1 cellular context compared by ENCODE assay signal in the genomic region with DNA sequence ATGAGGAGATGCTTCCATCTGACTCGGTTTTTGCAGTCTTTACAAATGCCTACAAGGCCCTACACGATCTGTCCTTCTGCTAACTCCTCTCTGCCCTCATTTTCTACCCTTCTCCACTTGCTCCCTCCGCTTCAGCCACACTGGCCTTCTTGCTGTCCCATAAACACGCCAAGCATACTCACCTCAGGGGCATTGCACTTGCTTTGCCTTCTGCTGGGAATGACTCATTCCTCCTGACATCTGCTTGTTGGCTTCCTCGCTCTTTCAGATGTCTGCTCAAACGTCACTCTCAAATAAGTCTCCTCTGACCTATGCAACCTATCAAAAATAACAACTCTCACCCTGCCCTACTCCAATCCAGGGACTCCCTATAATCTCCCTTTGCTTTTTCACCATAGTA.
TF ChIP-seq lines count a peak whose summit lies in the region.

No MANE protein-coding gene starts in this region.

TF ChIP-seq in K562, 482 proteins besides CTCF, POLR2A, EP300 and RAD21:
- TF ChIP-seq MIER1 (IDR thresholded peaks at IDR 0.05; ENCODE audit: low read depth) (no peak), FOSL1 (tag; conservative IDR thresholded peaks at IDR 0.05) (peak; percentile 67), ZNF23 (CRISPR knock-in tag; IDR thresholded peaks at IDR 0.05) (no peak), ZNF764 (CRISPR knock-in tag; IDR thresholded peaks at IDR 0.05; ENCODE audit: low read depth) (no peak), JUND (IDR thresholded peaks at IDR 0.05; ENCODE audit: borderline replicate concordance, low read depth, low read length) (peak; percentile 45; the same call in 1 of the 2 replicates), JUND (tag; IDR thresholded peaks at IDR 0.05; ENCODE audit: borderline replicate concordance, low read depth, low read length) (no peak)
- TF ChIP-seq, protein P1, sequence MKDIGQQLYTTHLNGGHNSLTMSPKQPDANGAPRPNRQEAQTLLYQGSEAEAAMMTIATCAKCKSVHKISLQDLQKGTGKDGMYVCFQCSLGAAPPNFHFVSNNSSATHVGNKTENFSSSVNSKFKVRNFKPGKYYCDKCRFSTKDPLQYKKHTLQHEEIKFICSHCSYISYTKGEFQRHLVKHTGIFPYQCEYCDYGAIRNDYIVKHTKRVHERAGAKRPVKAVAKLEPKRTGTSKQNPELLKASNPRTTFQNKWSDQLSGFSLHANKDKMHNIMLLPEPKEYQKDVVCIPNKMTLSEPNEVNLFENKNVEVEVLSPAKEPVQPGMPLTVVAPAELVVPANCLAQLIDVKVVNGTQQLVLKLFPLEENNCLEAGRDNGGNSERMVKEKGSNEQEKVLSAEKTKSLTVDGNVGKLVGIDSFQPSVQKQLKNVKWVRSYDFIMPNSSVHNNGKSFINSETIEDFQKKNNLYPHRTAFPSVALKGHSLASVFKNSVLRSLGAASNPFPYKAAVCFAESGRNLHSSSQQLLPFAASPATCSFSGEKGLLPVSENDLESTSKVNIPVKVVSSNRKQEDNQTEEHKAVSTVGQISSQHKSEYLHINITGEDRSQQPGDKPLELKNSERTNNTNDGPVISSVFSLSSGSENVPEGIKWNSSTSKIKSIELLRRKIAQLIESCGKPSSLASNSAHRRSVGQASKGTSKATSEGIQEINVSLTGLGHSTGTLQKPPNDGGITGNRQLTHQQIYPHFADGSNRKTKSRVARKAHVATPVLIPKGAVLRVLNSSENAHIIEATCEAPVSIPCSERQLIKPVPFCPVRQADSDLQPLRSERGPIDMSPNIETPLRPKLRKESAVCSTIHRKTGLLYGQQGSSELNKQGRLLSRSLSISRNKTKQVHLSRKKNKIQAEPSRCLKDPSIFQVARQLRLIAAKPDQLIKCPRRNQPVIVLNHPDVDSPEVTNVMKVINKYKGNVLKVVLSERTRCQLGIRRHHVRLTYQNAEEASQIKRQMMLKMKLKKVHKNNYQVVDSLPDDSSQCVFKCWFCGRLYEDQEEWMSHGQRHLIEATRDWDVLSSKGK (CRISPR knock-in tag; IDR thresholded peaks at IDR 0.05), result no peak
- TF ChIP-seq, protein P2, sequence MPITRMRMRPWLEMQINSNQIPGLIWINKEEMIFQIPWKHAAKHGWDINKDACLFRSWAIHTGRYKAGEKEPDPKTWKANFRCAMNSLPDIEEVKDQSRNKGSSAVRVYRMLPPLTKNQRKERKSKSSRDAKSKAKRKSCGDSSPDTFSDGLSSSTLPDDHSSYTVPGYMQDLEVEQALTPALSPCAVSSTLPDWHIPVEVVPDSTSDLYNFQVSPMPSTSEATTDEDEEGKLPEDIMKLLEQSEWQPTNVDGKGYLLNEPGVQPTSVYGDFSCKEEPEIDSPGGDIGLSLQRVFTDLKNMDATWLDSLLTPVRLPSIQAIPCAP (CRISPR knock-in tag; IDR thresholded peaks at IDR 0.05; ENCODE audit: borderline replicate concordance), result no peak
- TF ChIP-seq, protein P3, sequence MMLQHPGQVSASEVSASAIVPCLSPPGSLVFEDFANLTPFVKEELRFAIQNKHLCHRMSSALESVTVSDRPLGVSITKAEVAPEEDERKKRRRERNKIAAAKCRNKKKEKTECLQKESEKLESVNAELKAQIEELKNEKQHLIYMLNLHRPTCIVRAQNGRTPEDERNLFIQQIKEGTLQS (IDR thresholded peaks at IDR 0.05), result peak; percentile 62
- TF ChIP-seq, protein P3 (CRISPR knock-in tag; conservative IDR thresholded peaks at IDR 0.05), result no peak
